ENCODE assay signal across 8 cellular contexts in genomic region chr14:103188691-103189480, GRCh38.
DNase-seq lines count a peak whose midpoint lies in the region; ATAC-seq and TF ChIP-seq lines count a peak whose summit lies in the region.

No MANE protein-coding gene starts in this region.

- H3K9me3 ChIP-seq in SK-N-SH (no peaks in the 10 kb centered on the region), endodermal cell (ENCODE audit: control insufficient read depth, low read length) (peaks cover 4% of the 10 kb centered on the region)

- POLR2A ChIA-PET in SK-N-SH (lab: Yijun Ruan, JAX) = no interaction called here

- H3K79me2 ChIP-seq in SK-N-SH (ENCODE audit: insufficient read depth) = no peaks in the 10 kb centered on the region

- H3K4me3 Mint-ChIP-seq in endodermal cell (peak overlapping the region; percentile 55), naive B cell (peak overlapping the region in 5 of 8 donors; percentile 12 to 47 (median 35))

- 0 out of 2 replicates have a peak, but pooled peaks have one; percentile 11 for TF ChIP-seq RAD21 in SK-N-SH (IDR thresholded peaks at IDR 0.05; ENCODE audit: low read length)

- H3K36me3 ChIP-seq in SK-N-SH (replicated peaks in 1 of 2; ENCODE audit: control insufficient read depth in 1 of 2, insufficient read depth in 2 of 2, low read length in 1 of 2) (no peaks in the 10 kb centered on the region), endodermal cell (ENCODE audit: control insufficient read depth, insufficient read depth, low read length) (no peaks in the 10 kb centered on the region)

- H3K9me2 ChIP-seq in SK-N-SH = no peaks in the 10 kb centered on the region

- H3K9ac ChIP-seq in SK-N-SH (no peak overlapping the region), endodermal cell (ENCODE audit: extremely low read depth, low read length, poor library complexity, severe bottlenecking) (no peak overlapping the region)

- TF ChIP-seq CTCF in AG09319 (IDR thresholded peaks at IDR 0.05; ENCODE audit: low read depth, low read length) = peak; percentile 26
- peak; percentile 20; the same call in 1 of the 2 replicates for TF ChIP-seq CTCF in SK-N-SH (IDR thresholded peaks at IDR 0.05)
- TF ChIP-seq CTCF in endodermal cell (conservative IDR thresholded peaks at IDR 0.05) = peak; percentile 64

- H3K4me3 ChIP-seq in SK-N-SH (ENCODE audit: low read depth in 2 of 2, low read length in 1 of 2) (no peak overlapping the region; a peak in 1 of 4 replicates), endodermal cell (ENCODE audit: low read length) (no peak overlapping the region)

- CTCF ChIA-PET in SK-N-SH (lab: Yijun Ruan, JAX) = interaction anchor here (1.0 to 6.4 kb wide), 3 partner anchors 35 to 104 kb away, joined by 3 to 59 read pairs (median 46); no protein-coding TSS in a partner anchor

- no peak overlapping the region for H3K27ac Mint-ChIP-seq in endodermal cell
- no peak overlapping the region for H3K27ac Mint-ChIP-seq in naive B cell

- WGBS in SK-N-SH (ENCODE audit: low lambda C conversion rate) = 59% methylated on average over 29 of the region's 68 CpGs
- WGBS in endodermal cell (ENCODE audit: insufficient coverage in 1 of 2, insufficient read length in 1 of 2), 2 experiments = 72 to 73% methylated on average over 40 to 68 of the region's 68 CpGs

- peaks cover 19% of the 10 kb centered on the region for H3K4me1 Mint-ChIP-seq in endodermal cell
- H3K4me1 Mint-ChIP-seq in naive B cell = peaks cover 4 to 11% (median 9%) of the 10 kb centered on the region in 3 donors

- ATAC-seq in naive B cell (ENCODE audit: low read depth in 2 of 2) = peak in 1 of 2 donors; percentile 35
- no peak for ATAC-seq in GM19395 (IDR thresholded peaks at IDR 0.05; ENCODE audit: unreplicated experiment)

- no peak for DNase-seq in AG09319 (ENCODE audit: extremely low read depth, low read depth)
- peak; percentile 64 for DNase-seq in SK-N-SH
- DNase-seq in endodermal cell = peak; percentile 82
- no peak for DNase-seq in naive B cell
- DNase-seq in epidermal melanocyte (ENCODE audit: insufficient read length, low spot score) = no peak
- no peak for DNase-seq in pons (ENCODE audit: low spot score)
- DNase-seq in retina = no peak

- H3K27ac ChIP-seq in SK-N-SH (ENCODE audit: low read depth in 2 of 2, low read length in 1 of 2) = no peak overlapping the region
- no peak overlapping the region for H3K27ac ChIP-seq in endodermal cell (ENCODE audit: low read depth, low read length)

- H3K27me3 ChIP-seq in SK-N-SH (ENCODE audit: insufficient read depth) (no peaks in the 10 kb centered on the region), endodermal cell (ENCODE audit: control insufficient read depth, insufficient read depth, low read length, poor library complexity, severe bottlenecking) (no peaks in the 10 kb centered on the region)

- H2AFZ ChIP-seq in SK-N-SH (ENCODE audit: low read depth) = no peak overlapping the region

- H3K4me1 ChIP-seq in SK-N-SH (ENCODE audit: control insufficient read depth in 1 of 2, insufficient read depth in 2 of 2, low read depth in 1 of 2, low read length in 1 of 2) (peaks cover 0 to 6% of the 10 kb centered on the region in 2 experiments; a peak in 2 of 4 replicates), endodermal cell (ENCODE audit: control insufficient read depth, insufficient read depth, low read length) (peaks cover 5% of the 10 kb centered on the region)

- no peaks in the 10 kb centered on the region for H4K20me1 ChIP-seq in SK-N-SH (ENCODE audit: insufficient read depth)

- H3K27me3 Mint-ChIP-seq in endodermal cell (ENCODE audit: insufficient read depth) (peaks cover 40% of the 10 kb centered on the region), naive B cell (peaks cover 56 to 62% (median 58%) of the 10 kb centered on the region in 3 donors)

- TF ChIP-seq EP300 in SK-N-SH (IDR thresholded peaks at IDR 0.05; ENCODE audit: borderline replicate concordance in 1 of 2, low read depth in 1 of 2, low read length in 1 of 2) = no peak

- peaks cover 13% of the 10 kb centered on the region for H3K9me3 Mint-ChIP-seq in endodermal cell
- H3K9me3 Mint-ChIP-seq in naive B cell = peaks cover 0 to 11% (median 5%) of the 10 kb centered on the region in 7 donors

- H3K36me3 Mint-ChIP-seq in endodermal cell (ENCODE audit: low read depth) = no peaks in the 10 kb centered on the region
- H3K36me3 Mint-ChIP-seq in naive B cell = peaks cover 0 to 13% of the 10 kb centered on the region in 2 donors

- H3K4me2 ChIP-seq in SK-N-SH = no peak overlapping the region

- no peaks in the 10 kb centered on the region for H3F3A ChIP-seq in SK-N-SH (replicated peaks; ENCODE audit: insufficient read depth)

TF ChIP-seq in SK-N-SH, 30 proteins besides CTCF, POLR2A, EP300 and RAD21:
- no peak for TF ChIP-seq POLR2AphosphoS5 (IDR thresholded peaks at IDR 0.05; ENCODE audit: low read depth, low read length)
- no peak for TF ChIP-seq JUND (IDR thresholded peaks at IDR 0.05)
- TF ChIP-seq MAX (IDR thresholded peaks at IDR 0.05; ENCODE audit: low read depth) = no peak
- TF ChIP-seq ELF1 (IDR thresholded peaks at IDR 0.05) = no peak

Comparison
In these comparisons a context has a peak if more than half of its experiments do, and no peak if none do; other contexts are left out.
1. DNase-seq: peak in SK-N-SH (single experiment) and endodermal cell (single experiment); none in AG09319 (single experiment), naive B cell (single experiment), epidermal melanocyte (single experiment), pons (single experiment) and retina (single experiment).
2. Peak in every context shown above with its lines, with median percentiles within 50 percentile points of each other: CTCF ChIP-seq.